In genomic region chr4:54840992-54841768, GRCh38 we compare ENCODE assay signal across 8 cellular contexts.
DNase-seq lines count a peak whose midpoint lies in the region; ATAC-seq and TF ChIP-seq lines count a peak whose summit lies in the region.

No MANE protein-coding gene starts in this region.

- H3K4me2 ChIP-seq in GM23248 (ENCODE audit: unreplicated experiment), result no peak overlapping the region

- H2AFZ ChIP-seq in GM23248, result no peak overlapping the region

- H3K27ac ChIP-seq in GM23248 (no peak overlapping the region), RWPE2 (ENCODE audit: poor library complexity, severe bottlenecking) (no peak overlapping the region), heart right ventricle (no peak overlapping the region)

- ATAC-seq in RWPE2 (ENCODE audit: low read depth) (peak; percentile 41; the same call in 1 of the 3 replicates), heart right ventricle (peak in 7 of 8 donors; percentile 54 to 88 (median 78)), GM21528 (IDR thresholded peaks at IDR 0.05; ENCODE audit: low FRiP score, unreplicated experiment) (no peak), GM18502 (IDR thresholded peaks at IDR 0.05; ENCODE audit: poor library complexity, unreplicated experiment) (no peak), GM21529 (IDR thresholded peaks at IDR 0.05; ENCODE audit: unreplicated experiment) (no peak)

- no peaks in the 10 kb centered on the region for H3K9me3 ChIP-seq in GM23248 (ENCODE audit: low read depth)
- H3K9me3 ChIP-seq in RWPE2 (ENCODE audit: severe bottlenecking), result no peaks in the 10 kb centered on the region
- no peaks in the 10 kb centered on the region for H3K9me3 ChIP-seq in heart right ventricle

- WGBS in GM23248 (ENCODE audit: low coverage in 1 of 2, low lambda C conversion rate in 2 of 2, missing lambda C conversion rate in 2 of 2), 2 experiments, result 68 to 70% methylated on average over 2 of the region's 2 CpGs
- 68 to 71% methylated on average over 2 of the region's 2 CpGs for WGBS in heart right ventricle, 2 donors

- H3K27me3 ChIP-seq in GM23248 (replicated peaks; ENCODE audit: insufficient read depth) (no peaks in the 10 kb centered on the region), RWPE2 (ENCODE audit: insufficient read depth, poor library complexity, severe bottlenecking) (no peaks in the 10 kb centered on the region), heart right ventricle (no peaks in the 10 kb centered on the region)

- H3K79me2 ChIP-seq in GM23248 (ENCODE audit: insufficient read depth), result no peaks in the 10 kb centered on the region

- intact Hi-C loops in heart right ventricle (cut with DNase I), result loop anchor here in 6 of 10 donors (2.0 to 10.0 kb wide), 3 partner anchors 156 to 520 kb away; no protein-coding TSS in a partner anchor

- no peaks in the 10 kb centered on the region for H3K9me2 ChIP-seq in GM23248 (ENCODE audit: insufficient read depth)

- H3K4me1 ChIP-seq in GM23248 (ENCODE audit: insufficient read depth) (no peaks in the 10 kb centered on the region), RWPE2 (ENCODE audit: insufficient read depth, poor library complexity, severe bottlenecking) (no peaks in the 10 kb centered on the region), heart right ventricle (peaks cover 0 to 21% (median 7%) of the 10 kb centered on the region in 9 donors)

- H3K36me3 ChIP-seq in GM23248 (ENCODE audit: low read depth) (no peaks in the 10 kb centered on the region), RWPE2 (ENCODE audit: low read depth) (no peaks in the 10 kb centered on the region), heart right ventricle (no peaks in the 10 kb centered on the region)

- H3K4me3 ChIP-seq in GM23248 (no peak overlapping the region), RWPE2 (ENCODE audit: severe bottlenecking) (no peak overlapping the region), heart right ventricle (no peak overlapping the region)

- H3F3A ChIP-seq in GM23248 (ENCODE audit: insufficient read depth), result no peaks in the 10 kb centered on the region

- no peak for TF ChIP-seq CTCF in RWPE2 (IDR thresholded peaks at IDR 0.05; ENCODE audit: poor library complexity, severe bottlenecking)
- TF ChIP-seq CTCF in heart right ventricle (IDR thresholded peaks at IDR 0.05), result peak; percentile 10 to 55 (median 46)

- no peaks in the 10 kb centered on the region for H4K20me1 ChIP-seq in GM23248 (ENCODE audit: insufficient read depth)

- in situ Hi-C loops in GM23248 (cut with MboI), result no loop called here

- no peak overlapping the region for H3K9ac ChIP-seq in GM23248

- peak; percentile 74 for DNase-seq in AG08395 (ENCODE audit: low spot score)
- DNase-seq in GM23248, result peak; percentile 57
- DNase-seq in RWPE2 (ENCODE audit: low spot score), result no peak
- DNase-seq in heart right ventricle, result peak in 1 of 2 donors; percentile 26
- no peak for DNase-seq in activated CD4-positive, alpha-beta T cell treated with anti-CD3 and anti-CD28 coated beads for 1 hour

Comparison
In these comparisons a context has a peak if more than half of its experiments do, and no peak if none do; other contexts are left out.
1. DNase-seq: peak in AG08395 (single experiment) and GM23248 (single experiment); none in RWPE2 (single experiment) and activated CD4-positive, alpha-beta T cell treated with anti-CD3 and anti-CD28 coated beads for 1 hour (single experiment).
2. ATAC-seq: peak in RWPE2 (single experiment) and heart right ventricle (7 of 8); none in GM21528 (single experiment), GM18502 (single experiment) and GM21529 (single experiment).